In genomic region chr11:126647735-126648134, GRCh38 we compare ENCODE assay signal across 1 cellular context.
TF ChIP-seq lines count a peak whose summit lies in the region.

No MANE protein-coding gene starts in this region.

TF ChIP-seq in GM23338, 12 proteins besides CTCF, POLR2A, EP300 and RAD21 (continued from another document):
- TF ChIP-seq REST (IDR thresholded peaks at IDR 0.05; ENCODE audit: unreplicated experiment) (no peak), CREB1 (CRISPR knock-in tag; IDR thresholded peaks at IDR 0.05; ENCODE audit: low read depth) (no peak)
